In genomic region chr18:37612941-37613340, GRCh38 we compare ENCODE assay signal across 34 cellular contexts. TPM values are rescaled to one million over a fixed set of nuclear protein-coding genes. Genes with fewer than 3 reads are reported as not detected.
"Had no signal": no experiment of that assay in that cellular context is flagged by ENCODE, and none has a peak within 500 bp of the region (broad histone marks: within the 10 kb centered on the region; RNA-seq: fewer than 3 reads in every experiment).

No MANE protein-coding gene starts in this region.

- H3K9me3 ChIP-seq: gastrocnemius medialis, heart left ventricle had no signal

- H3K27me3 ChIP-seq: brain microvascular endothelial cell, dorsolateral prefrontal cortex, gastrocnemius medialis had no signal

- H3K4me3 Mint-ChIP-seq: activated CD4-positive, alpha-beta memory T cell treated with anti-CD3 and anti-CD28 coated beads, Interleukin-2, amount 10 ng/mL, durations not matched to agents 7 days and 5 days; activated CD4-positive, alpha-beta T cell treated with anti-CD3 and anti-CD28 coated beads, Interleukin-2, amount 10 ng/mL, durations not matched to agents 7 days and 5 days; activated naive CD8-positive, alpha-beta T cell; activated T-cell treated with anti-CD3 and anti-CD28 coated beads, Interleukin-2, amount 50 U/mL, for 24 hours; activated T-cell treated with anti-CD3 and anti-CD28 coated beads, Interleukin-2, amount 50 U/mL, for 72 hours; central memory CD8-positive, alpha-beta T cell; dendritic cell treated with granulocyte-macrophage colony-stimulating factor and Interleukin-4, amounts not matched to agents 40 ng/mL and 50 ng/mL, for 4 days; endodermal cell; T-helper 17 cell; T-helper 2 cell treated with Interferon-gamma antibody and Interleukin-4, amounts not matched to agents 5 μg/mL and 100 μg/mL, for 36 hours had no signal

- DNase-seq: activated CD4-positive, alpha-beta memory T cell treated with anti-CD3 and anti-CD28 coated beads, Interleukin-2, amount 10 ng/mL, durations not matched to agents 7 days and 5 days; activated CD4-positive, alpha-beta T cell treated with anti-CD3 and anti-CD28 coated beads for 1 hour; activated CD4-positive, alpha-beta T cell treated with anti-CD3 and anti-CD28 coated beads for 4 hours; activated CD4-positive, alpha-beta T cell treated with anti-CD3 and anti-CD28 coated beads, Interleukin-2, amount 10 ng/mL, durations not matched to agents 7 days and 5 days; activated CD4-positive, alpha-beta T cell treated with anti-CD3 and anti-CD28 coated beads, Interleukin-2, amount 50 U/mL, for 4 hours; activated CD4-positive, CD25-positive, alpha-beta regulatory T cell; activated CD8-positive, alpha-beta memory T cell treated with anti-CD3 and anti-CD28 coated beads, Interleukin-2, amount 50 U/mL, for 48 hours; activated gamma-delta T cell treated with Interleukin-2 at 50 U/mL for 16 hours; activated naive CD4-positive, alpha-beta T cell treated with anti-CD3 and anti-CD28 coated beads, Interleukin-2, amount 50 U/mL, for 16 hours; activated naive CD4-positive, alpha-beta T cell treated with Interleukin-2 at 50 U/mL for 16 hours; activated T-cell treated with anti-CD3 and anti-CD28 coated beads for 4 hours; activated T-cell treated with anti-CD3 and anti-CD28 coated beads, Interleukin-2, amount 50 U/mL, for 24 hours; activated T-cell treated with anti-CD3 and anti-CD28 coated beads, Interleukin-2, amount 50 U/mL, for 72 hours; amniotic stem cell; brain microvascular endothelial cell; dorsolateral prefrontal cortex; effector memory CD4-positive, alpha-beta T cell; endodermal cell; foreskin keratinocyte; gastrocnemius medialis; glutamatergic neuron; T-helper 1 cell; T-helper 17 cell; T1000 had no signal

- H3K27ac Mint-ChIP-seq: activated CD4-positive, alpha-beta memory T cell treated with anti-CD3 and anti-CD28 coated beads, Interleukin-2, amount 10 ng/mL, durations not matched to agents 7 days and 5 days; activated CD4-positive, alpha-beta T cell treated with anti-CD3 and anti-CD28 coated beads, Interleukin-2, amount 10 ng/mL, durations not matched to agents 7 days and 5 days; activated naive CD8-positive, alpha-beta T cell; activated T-cell treated with anti-CD3 and anti-CD28 coated beads, Interleukin-2, amount 50 U/mL, for 24 hours; activated T-cell treated with anti-CD3 and anti-CD28 coated beads, Interleukin-2, amount 50 U/mL, for 72 hours; dendritic cell treated with granulocyte-macrophage colony-stimulating factor and Interleukin-4, amounts not matched to agents 40 ng/mL and 50 ng/mL, for 4 days; endodermal cell; T-helper 17 cell; T-helper 2 cell treated with Interferon-gamma antibody and Interleukin-4, amounts not matched to agents 5 μg/mL and 100 μg/mL, for 36 hours had no signal

- H3K27ac ChIP-seq: brain microvascular endothelial cell, dorsolateral prefrontal cortex, foreskin keratinocyte, gastrocnemius medialis had no signal

- H3K4me1 Mint-ChIP-seq: activated CD4-positive, alpha-beta memory T cell treated with anti-CD3 and anti-CD28 coated beads, Interleukin-2, amount 10 ng/mL, durations not matched to agents 7 days and 5 days; activated CD4-positive, alpha-beta T cell treated with anti-CD3 and anti-CD28 coated beads, Interleukin-2, amount 10 ng/mL, durations not matched to agents 7 days and 5 days; central memory CD8-positive, alpha-beta T cell; endodermal cell; T-helper 17 cell had no signal

- FAIRE-seq: astrocyte had no signal

- H3K4me3 ChIP-seq: coronary artery, dorsolateral prefrontal cortex, gastrocnemius medialis, heart left ventricle had no signal

- H3K9me3 Mint-ChIP-seq: activated CD4-positive, alpha-beta memory T cell treated with anti-CD3 and anti-CD28 coated beads, Interleukin-2, amount 10 ng/mL, durations not matched to agents 7 days and 5 days; activated CD4-positive, alpha-beta T cell treated with anti-CD3 and anti-CD28 coated beads, Interleukin-2, amount 10 ng/mL, durations not matched to agents 7 days and 5 days; activated T-cell treated with anti-CD3 and anti-CD28 coated beads, Interleukin-2, amount 50 U/mL, for 24 hours; T-helper 2 cell treated with Interferon-gamma antibody and Interleukin-4, amounts not matched to agents 5 μg/mL and 100 μg/mL, for 36 hours had no signal

- H3K36me3 Mint-ChIP-seq: activated naive CD8-positive, alpha-beta T cell had no signal

- H3K4me1 ChIP-seq: foreskin keratinocyte, gastrocnemius medialis, heart left ventricle had no signal

- H3K27me3 Mint-ChIP-seq: activated CD4-positive, alpha-beta memory T cell treated with anti-CD3 and anti-CD28 coated beads, Interleukin-2, amount 10 ng/mL, durations not matched to agents 7 days and 5 days; activated CD4-positive, alpha-beta T cell treated with anti-CD3 and anti-CD28 coated beads, Interleukin-2, amount 10 ng/mL, durations not matched to agents 7 days and 5 days; activated T-cell treated with anti-CD3 and anti-CD28 coated beads, Interleukin-2, amount 50 U/mL, for 24 hours; central memory CD8-positive, alpha-beta T cell had no signal

- ATAC-seq: activated T-cell treated with anti-CD3 and anti-CD28 coated beads, Interleukin-2, amount 50 U/mL, for 72 hours; esophagus mucosa; foreskin keratinocyte; gastrocnemius medialis; T-helper 17 cell had no signal

- H3K36me3 ChIP-seq: brain microvascular endothelial cell, gastrocnemius medialis, heart left ventricle had no signal

RNA-seq across cellular contexts. Expression of gene CELF4, which starts 47.3 kb away (rescaled TPM):
- total RNA-seq: activated CD4-positive, alpha-beta memory T cell treated with anti-CD3 and anti-CD28 coated beads, Interleukin-2, amount 10 ng/mL, durations not matched to agents 7 days and 5 days; activated CD4-positive, alpha-beta T cell treated with anti-CD3 and anti-CD28 coated beads, Interleukin-2, amount 10 ng/mL, durations not matched to agents 7 days and 5 days; activated T-cell treated with anti-CD3 and anti-CD28 coated beads, Interleukin-2, amount 50 U/mL, for 72 hours; bronchial epithelial cell; epithelial cell of proximal tubule; esophagus mucosa; foreskin keratinocyte; gastrocnemius medialis; T-helper 17 cell had no signal
- polyA plus RNA-seq: foreskin keratinocyte had no signal
